Comparison of ENCODE assay signal across 8 cellular contexts in genomic region chr20:25148181-25148981, GRCh38. TPM values are rescaled to one million over a fixed set of nuclear protein-coding genes. Genes with fewer than 3 reads are reported as not detected.
A peak's percentile ranks its signal among the peaks of the same experiment; 100 is the strongest.
DNase-seq lines count a peak whose midpoint lies in the region; ATAC-seq and TF ChIP-seq lines count a peak whose summit lies in the region.

No MANE protein-coding gene starts in this region.

- in situ Hi-C loops in IMR-90 (cut with MboI; ENCODE audit: low sequenced_read_pairs) = no loop called here

- H3K4me3 ChIP-seq in IMR-90 (ENCODE audit: insufficient read depth, low read depth, low read length) (0 out of 2 replicates have a peak overlapping the region, but pooled peaks have one; percentile 22), subcutaneous abdominal adipose tissue (ENCODE audit: low read depth in 1 of 5, low read length in 5 of 5) (peak overlapping the region; percentile 50 to 61 (median 56))

- no TSS peak for BruUV-seq in IMR-90 (replicated peaks; lab: Mats Ljungman, UMichigan)

- H2BK15ac ChIP-seq in IMR-90 (ENCODE audit: low read depth, low read length) = no peak overlapping the region

- 8% methylated on average over 39 of the region's 61 CpGs; no CpG with 5 or more reads in 1 of the 2 experiments for WGBS in IMR-90 (ENCODE audit: extremely low coverage in 2 of 2, insufficient read length in 1 of 2), 2 experiments

- H3K36me3 ChIP-seq in IMR-90 (ENCODE audit: control insufficient read depth, insufficient read depth, low read length) (no peaks in the 10 kb centered on the region), subcutaneous abdominal adipose tissue (ENCODE audit: control insufficient read depth in 5 of 5, insufficient read depth in 5 of 5, low read length in 5 of 5) (no peaks in the 10 kb centered on the region)

- no peak overlapping the region for H4K8ac ChIP-seq in IMR-90 (ENCODE audit: low read depth in 2 of 2, low read length in 2 of 2)

- H2BK120ac ChIP-seq in IMR-90 (ENCODE audit: low read depth, low read length) = peak overlapping the region; percentile 34; the same call in 1 of the 2 replicates

- H4K5ac ChIP-seq in IMR-90 (ENCODE audit: low read depth, low read length) = no peak overlapping the region

- H3K9me3 ChIP-seq in IMR-90 (ENCODE audit: control insufficient read depth, insufficient read depth, low read length) (no peaks in the 10 kb centered on the region; the same call in 1 of the 2 replicates), subcutaneous abdominal adipose tissue (ENCODE audit: control insufficient read depth in 5 of 5, low read length in 5 of 5) (no peaks in the 10 kb centered on the region)

- H3K4me2 ChIP-seq in IMR-90 (ENCODE audit: low read depth, low read length) = peak overlapping the region; percentile 77

- H3K9me1 ChIP-seq in IMR-90 (ENCODE audit: insufficient read depth, low read length) = no peaks in the 10 kb centered on the region

- no peak overlapping the region for H2AK5ac ChIP-seq in IMR-90 (ENCODE audit: low read depth, low read length)

- H3K27ac ChIP-seq in IMR-90 (ENCODE audit: insufficient read depth, low read length) (no peak overlapping the region), subcutaneous abdominal adipose tissue (ENCODE audit: low read depth, low read length) (no peak overlapping the region)

- 0 out of 2 replicates have a peak overlapping the region, but pooled peaks have one; percentile 75 for H3K14ac ChIP-seq in IMR-90 (replicated peaks; ENCODE audit: low read depth, low read length)

- TF ChIP-seq RAD21 in IMR-90 (IDR thresholded peaks at IDR 0.05; ENCODE audit: low read length) = no peak

- H2AFZ ChIP-seq in IMR-90 (replicated peaks; ENCODE audit: low read length, poor library complexity) = peak overlapping the region; percentile 91

- no peaks in the 10 kb centered on the region for H3K79me1 ChIP-seq in IMR-90 (ENCODE audit: low read depth in 1 of 2, low read length in 2 of 2)

- TF ChIP-seq CTCF in IMR-90 (conservative IDR thresholded peaks at IDR 0.05; ENCODE audit: low read depth, low read length) = no peak

- H3K56ac ChIP-seq in IMR-90 (ENCODE audit: extremely low read depth, insufficient read depth, low read length) = no peak overlapping the region

- H2BK5ac ChIP-seq in IMR-90 (ENCODE audit: low read depth, low read length, poor library complexity, severe bottlenecking) = no peak overlapping the region

- H3K27me3 ChIP-seq in IMR-90 (ENCODE audit: control insufficient read depth, insufficient read depth, low read length) (peaks cover 54% of the 10 kb centered on the region), subcutaneous abdominal adipose tissue (ENCODE audit: control insufficient read depth in 5 of 5, insufficient read depth in 4 of 5, low read length in 5 of 5) (peaks cover 18 to 34% (median 18%) of the 10 kb centered on the region in 5 donors)

- H2AK9ac ChIP-seq in IMR-90 (replicated peaks; ENCODE audit: low read depth, low read length, poor library complexity) = peak overlapping the region; percentile 7

- H4K20me1 ChIP-seq in IMR-90 (ENCODE audit: insufficient read depth, low read length) = no peaks in the 10 kb centered on the region; the same call in 1 of the 2 replicates

- ATAC-seq in IMR-90 (ENCODE audit: low read depth) (peak; percentile 81), GM21529 (IDR thresholded peaks at IDR 0.05; ENCODE audit: unreplicated experiment) (no peak), HG02981 (IDR thresholded peaks at IDR 0.05; ENCODE audit: unreplicated experiment) (no peak)

- dilution Hi-C loops in IMR-90 (cut with HindIII; ENCODE audit: low sequenced_read_pairs, unreplicated experiment) = no loop called here

- no peak overlapping the region for H3K23ac ChIP-seq in IMR-90 (ENCODE audit: low read depth, low read length)

- H3K4me1 ChIP-seq in IMR-90 (ENCODE audit: control insufficient read depth, insufficient read depth, low read length) (peaks cover 2% of the 10 kb centered on the region; the same call in 1 of the 2 replicates), subcutaneous abdominal adipose tissue (ENCODE audit: control insufficient read depth in 5 of 5, insufficient read depth in 5 of 5, low read length in 5 of 5) (peaks cover 2 to 19% (median 12%) of the 10 kb centered on the region in 5 donors)

- H3K18ac ChIP-seq in IMR-90 (ENCODE audit: low read depth, low read length) = no peak overlapping the region

- no peak overlapping the region for H3K4ac ChIP-seq in IMR-90 (ENCODE audit: low read depth, low read length)

- DNase-seq in IMR-90 (peak; percentile 51), fibroblast of gingiva (ENCODE audit: low read depth) (peak; percentile 19), occipital lobe (lab: John Stamatoyannopoulos, UW) (peak; percentile 28), NCI-H128 (lab: John Stamatoyannopoulos, UW; ENCODE audit: unreplicated experiment) (no peak)
- peak; percentile 74 for DNase-seq in activated T-cell treated with anti-CD3 and anti-CD28 coated beads, Interleukin-2, amount 50 U/mL, for 1 hour

- no peak overlapping the region for H2BK20ac ChIP-seq in IMR-90 (ENCODE audit: low read depth, low read length)

- no peak overlapping the region for H4K91ac ChIP-seq in IMR-90 (ENCODE audit: insufficient read depth, low read depth, low read length)

- no peak overlapping the region for H3K9ac ChIP-seq in IMR-90 (ENCODE audit: low read depth, low read length)
- peak overlapping the region in 1 of 5 donors; percentile 14 for H3K9ac ChIP-seq in subcutaneous abdominal adipose tissue (ENCODE audit: low read length in 5 of 5)

- POLR2A ChIA-PET in IMR-90 (lab: Charles Lee; ENCODE audit: unreplicated experiment) = no interaction called here

- CTCF ChIA-PET in IMR-90 (lab: Yijun Ruan, JAX) = no interaction called here

- intact Hi-C loops in IMR-90 (cut with micrococcal nuclease) = no loop called here

- TF ChIP-seq POLR2A in IMR-90 (IDR thresholded peaks at IDR 0.05; ENCODE audit: low read depth, low read length) = no peak

TF ChIP-seq in IMR-90, 13 proteins besides CTCF, POLR2A, EP300 and RAD21:
- TF ChIP-seq BHLHE40 (IDR thresholded peaks at IDR 0.05; ENCODE audit: low read depth, low read length) (peak; percentile 91), MXI1 (IDR thresholded peaks at IDR 0.05; ENCODE audit: borderline replicate concordance, low read depth, low read length) (peak; percentile 69; the same call in 1 of the 2 replicates), USF2 (IDR thresholded peaks at IDR 0.05; ENCODE audit: low read depth, low read length) (peak; percentile 61), RCOR1 (IDR thresholded peaks at IDR 0.05; ENCODE audit: insufficient replicate concordance, low read length) (no peak)

RNA-seq across cellular contexts. Expression of gene ENTPD6, which starts 47.1 kb away (rescaled TPM):
- 53.6 and 61.1 TPM in 2 replicates for total RNA-seq in IMR-90 (2012; rRNA removed)
- polyA plus RNA-seq in IMR-90 (2012; rRNA removed) = 98.4 and 98.6 TPM in 2 replicates
- polyA plus RNA-seq in IMR-90 (2012; cell fraction: cytosol; rRNA removed) = 79.7 and 106 TPM in 2 replicates
- 204 and 302 TPM in 2 replicates for polyA plus RNA-seq in IMR-90 (2012; cell fraction: nucleus; rRNA removed; ENCODE audit: low replicate concordance)
- 43.7 TPM for total RNA-seq in occipital lobe
